In the genomic region with DNA sequence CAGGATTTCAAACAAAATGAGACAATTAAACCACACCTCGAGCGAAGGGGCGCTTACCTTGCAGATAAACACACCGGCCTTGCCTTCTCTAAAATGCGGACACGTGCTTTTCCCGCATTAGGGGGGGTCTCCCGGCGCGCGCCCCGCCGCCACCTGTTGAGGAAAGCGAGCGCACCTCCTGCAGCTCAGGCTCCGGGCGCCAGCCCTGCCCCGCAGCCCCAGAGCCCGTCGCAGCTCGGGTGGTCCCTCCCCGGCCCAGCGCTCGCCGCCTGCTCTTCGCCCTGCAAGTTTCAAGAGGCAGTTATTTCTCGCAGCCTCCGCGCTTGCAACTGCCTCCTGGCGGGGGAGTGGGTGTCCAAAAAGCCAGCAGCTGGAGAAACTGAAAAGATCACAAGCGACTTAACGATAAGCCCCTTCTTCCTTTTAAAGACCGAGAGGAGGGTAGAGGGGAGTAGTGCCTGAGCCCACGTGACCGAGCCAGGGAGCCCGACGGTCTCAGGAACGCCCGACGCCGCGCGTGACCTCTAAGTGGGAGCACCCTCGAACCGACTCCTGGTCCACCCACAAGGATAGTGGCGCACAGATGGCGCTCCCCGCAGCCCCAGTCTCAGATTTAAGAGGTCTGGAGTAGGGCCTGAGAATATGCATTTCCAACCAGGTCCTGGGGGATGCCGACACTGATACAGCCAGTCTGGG, we compare ENCODE assay signal across 7 cellular contexts. TPM values are rescaled to one million over a fixed set of nuclear protein-coding genes. Genes with fewer than 3 reads are reported as not detected.
DNase-seq lines count a peak whose midpoint lies in the region; ATAC-seq, FAIRE-seq and TF ChIP-seq lines count a peak whose summit lies in the region.

A gene (minus strand): TSS at position 396 of the 696 bp plus-strand sequence. CDS start 11,386 bp downstream, outside the sequence.

- H3K9me3 Mint-ChIP-seq in GM23338: no peaks in the 10 kb centered on the region
- no peaks in the 10 kb centered on the region for H3K9me3 Mint-ChIP-seq in activated T-helper 1 cell treated with anti-CD3 and anti-CD28 coated beads, Interleukin-12 subunit alpha, Interleukin-12 subunit beta, Interleukin-2, Interleukin-4 antibody, amounts not matched to agents 30 ng/mL and 10 ng/mL and 1 ng/mL, durations not matched to agents 14 hours and 24 hours and 36 hours

- peak within 1 kb of the TSS; percentile 72 for H3K4me3 Mint-ChIP-seq in GM23338
- H3K4me3 Mint-ChIP-seq in activated T-helper 1 cell treated with anti-CD3 and anti-CD28 coated beads, Interleukin-12 subunit alpha, Interleukin-12 subunit beta, Interleukin-2, Interleukin-4 antibody, amounts not matched to agents 30 ng/mL and 10 ng/mL and 1 ng/mL, durations not matched to agents 14 hours and 24 hours and 36 hours: peak within 1 kb of the TSS; percentile 73

- in situ Hi-C loops in GM13976 (cut with MboI; ENCODE audit: low sequenced_read_pairs, unreplicated experiment): no loop called here

- TF ChIP-seq EP300 in gastroesophageal sphincter (IDR thresholded peaks at IDR 0.05): no peak

- TF ChIP-seq POLR2A in gastroesophageal sphincter (IDR thresholded peaks at IDR 0.05): no peak

- H3K27ac Mint-ChIP-seq in GM23338: no peak within 1 kb of the TSS
- no peak within 1 kb of the TSS for H3K27ac Mint-ChIP-seq in activated T-helper 1 cell treated with anti-CD3 and anti-CD28 coated beads, Interleukin-12 subunit alpha, Interleukin-12 subunit beta, Interleukin-2, Interleukin-4 antibody, amounts not matched to agents 30 ng/mL and 10 ng/mL and 1 ng/mL, durations not matched to agents 14 hours and 24 hours and 36 hours

- 0 to 20% methylated on average over 1 to 5 of the region's 49 CpGs for WGBS in gastroesophageal sphincter (ENCODE audit: low coverage in 1 of 2), 2 donors
- 2% methylated on average over 49 of the region's 49 CpGs for WGBS in pancreas, 2 donors

- H3K4me3 ChIP-seq in GM23338: peak within 1 kb of the TSS; percentile 77
- H3K4me3 ChIP-seq in gastroesophageal sphincter: peak within 1 kb of the TSS in 1 of 2 donors; percentile 46
- H3K4me3 ChIP-seq in pancreas: peak within 1 kb of the TSS; percentile 8 to 48 (median 33)

- H3K79me2 ChIP-seq in GM23338 (replicated peaks; ENCODE audit: insufficient read depth): no peaks in the 10 kb centered on the region

- H3K9me2 ChIP-seq in GM23338 (ENCODE audit: insufficient read depth): no peaks in the 10 kb centered on the region

- no peaks in the 10 kb centered on the region for H3K36me3 Mint-ChIP-seq in GM23338 (ENCODE audit: low read depth)
- no peaks in the 10 kb centered on the region for H3K36me3 Mint-ChIP-seq in activated T-helper 1 cell treated with anti-CD3 and anti-CD28 coated beads, Interleukin-12 subunit alpha, Interleukin-12 subunit beta, Interleukin-2, Interleukin-4 antibody, amounts not matched to agents 30 ng/mL and 10 ng/mL and 1 ng/mL, durations not matched to agents 14 hours and 24 hours and 36 hours (ENCODE audit: low read depth)

- peak within 1 kb of the TSS; percentile 95 for H3K4me2 ChIP-seq in GM23338

- DNase-seq in GM13976 (ENCODE audit: low spot score) (peak; percentile 72), GM23338 (ENCODE audit: low spot score) (peak; percentile 51), NCI-H1105 (lab: John Stamatoyannopoulos, UW) (peak; percentile 48), pancreas (peak; percentile 9 to 72 (median 38)), kidney tubule cell (ENCODE audit: low spot score) (no peak)
- DNase-seq in activated T-helper 1 cell treated with anti-CD3 and anti-CD28 coated beads, Interleukin-12 subunit alpha, Interleukin-12 subunit beta, Interleukin-2, Interleukin-4 antibody, amounts not matched to agents 30 ng/mL and 10 ng/mL and 1 ng/mL, durations not matched to agents 14 hours and 24 hours and 36 hours (ENCODE audit: low spot score): no peak

- H3K4me1 ChIP-seq in GM23338 (ENCODE audit: insufficient read depth) (0 out of 2 replicates have a peak, but pooled peaks cover 5% of the 10 kb centered on the region), gastroesophageal sphincter (peaks cover 0 to 19% (median 6%) of the 10 kb centered on the region in 3 donors), pancreas (peaks cover 0 to 6% (median 0%) of the 10 kb centered on the region in 3 donors)

- intact Hi-C loops in activated T-helper 1 cell treated with anti-CD3 and anti-CD28 coated beads, Interleukin-12 subunit alpha, Interleukin-12 subunit beta, Interleukin-2, Interleukin-4 antibody, amounts not matched to agents 30 ng/mL and 10 ng/mL and 1 ng/mL, durations not matched to agents 14 hours and 24 hours and 36 hours (cut with micrococcal nuclease): no loop called here
- intact Hi-C loops in pancreas (cut with DNase I): loop anchor here in 1 of 3 donors (10.0 kb wide), 2 partner anchors 169 to 499 kb away; no protein-coding TSS in a partner anchor

- H3K36me3 ChIP-seq in GM23338 (ENCODE audit: insufficient read depth) (no peaks in the 10 kb centered on the region), gastroesophageal sphincter (no peaks in the 10 kb centered on the region), pancreas (no peaks in the 10 kb centered on the region)

- peaks cover 8% of the 10 kb centered on the region; the same call in 2 of the 3 replicates for H3K4me1 Mint-ChIP-seq in GM23338
- H3K4me1 Mint-ChIP-seq in activated T-helper 1 cell treated with anti-CD3 and anti-CD28 coated beads, Interleukin-12 subunit alpha, Interleukin-12 subunit beta, Interleukin-2, Interleukin-4 antibody, amounts not matched to agents 30 ng/mL and 10 ng/mL and 1 ng/mL, durations not matched to agents 14 hours and 24 hours and 36 hours (ENCODE audit: low read depth): peaks cover 31% of the 10 kb centered on the region

- no peak for FAIRE-seq in pancreas (lab: Jason Lieb, UNC)

- peak within 1 kb of the TSS; percentile 99 for H2AFZ ChIP-seq in GM23338

- H3K9me3 ChIP-seq in gastroesophageal sphincter (no peaks in the 10 kb centered on the region), pancreas (no peaks in the 10 kb centered on the region)

- H3F3A ChIP-seq in GM23338 (replicated peaks; ENCODE audit: low read depth): peaks cover 5% of the 10 kb centered on the region; the same call in 1 of the 2 replicates

- H3K27ac ChIP-seq in GM23338 (ENCODE audit: low read depth): no peak within 1 kb of the TSS
- no peak within 1 kb of the TSS for H3K27ac ChIP-seq in gastroesophageal sphincter
- H3K27ac ChIP-seq in pancreas: no peak within 1 kb of the TSS

- H3K27me3 Mint-ChIP-seq in GM23338 (ENCODE audit: insufficient read depth, low read depth, poor library complexity): peaks cover 24% of the 10 kb centered on the region
- H3K27me3 Mint-ChIP-seq in activated T-helper 1 cell treated with anti-CD3 and anti-CD28 coated beads, Interleukin-12 subunit alpha, Interleukin-12 subunit beta, Interleukin-2, Interleukin-4 antibody, amounts not matched to agents 30 ng/mL and 10 ng/mL and 1 ng/mL, durations not matched to agents 14 hours and 24 hours and 36 hours (ENCODE audit: insufficient read depth): peaks cover 26% of the 10 kb centered on the region

- ATAC-seq in GM23338 (peak; percentile 77), gastroesophageal sphincter (peak; percentile 31), pancreas (peak; percentile 66 to 79 (median 72))

- TF ChIP-seq CTCF in GM13976 (IDR thresholded peaks at IDR 0.05; ENCODE audit: borderline replicate concordance, control extremely low read depth, extremely low read depth, insufficient read depth, missing control alignments) (peak; percentile 3), GM23338 (conservative IDR thresholded peaks at IDR 0.05; ENCODE audit: low read depth in 2 of 2) (peak in 1 of 2 experiments; percentile 33; a peak in 1 of 4 replicates), gastroesophageal sphincter (IDR thresholded peaks at IDR 0.05) (peak in 2 of 4 experiments; percentile 19 to 20), pancreas (IDR thresholded peaks at IDR 0.05) (no peak)

- H4K20me1 ChIP-seq in GM23338 (replicated peaks; ENCODE audit: insufficient read depth): no peaks in the 10 kb centered on the region

- H3K27me3 ChIP-seq in GM23338 (ENCODE audit: insufficient read depth) (peaks cover 29% of the 10 kb centered on the region), gastroesophageal sphincter (peaks cover 60% of the 10 kb centered on the region), pancreas (peaks cover 0 to 7% (median 0%) of the 10 kb centered on the region in 4 donors)

TF ChIP-seq in GM23338, 12 proteins besides CTCF, POLR2A, EP300 and RAD21:
- TF ChIP-seq JUNB (IDR thresholded peaks at IDR 0.05; ENCODE audit: unreplicated experiment): no peak
- peak; percentile 15 for TF ChIP-seq EZH2 (IDR thresholded peaks at IDR 0.05; ENCODE audit: low read depth, unreplicated experiment)
TF ChIP-seq in GM23338: peak in this region for 1.

RNA-seq across cellular contexts. Expression of the gene that starts here (rescaled TPM):
- total RNA-seq in GM23338 (2014; rRNA removed; shearing (Covaris generic)): 0.08 and 0.59 TPM in 2 replicates
- polyA plus RNA-seq in GM23338 (2016; fragmentation: Nextera tagmentation; extraction: Ambion mirVana) (0.35 and 0.58 TPM in 2 replicates), pancreas (under 1 TPM; 0.09 to 0.19 TPM)
- total RNA-seq in activated T-helper 1 cell treated with anti-CD3 and anti-CD28 coated beads, Interleukin-12 subunit alpha, Interleukin-12 subunit beta, Interleukin-2, Interleukin-4 antibody, amounts not matched to agents 30 ng/mL and 10 ng/mL and 1 ng/mL, durations not matched to agents 14 hours and 24 hours and 36 hours: 0.10 and 0.15 TPM in 2 replicates
- total RNA-seq in gastroesophageal sphincter (1 to 10 TPM in 1 of 4 donors, under 1 TPM in 2, not detected in 1; 0.23 to 2.5 (median 0.40) TPM), pancreas (under 1 TPM; 0.08 to 0.78 (median 0.22) TPM)

Comparison
In these comparisons a context has a peak if more than half of its experiments do, and no peak if none do; other contexts are left out.
1. Peak in DNase-seq, ATAC-seq, H3K4me3 ChIP-seq and H3K4me2 ChIP-seq in GM23338; RNA of the gene not detected or under 1 TPM.
2. Peak in DNase-seq, ATAC-seq and H3K4me3 ChIP-seq in pancreas; RNA of the gene not detected or under 1 TPM.
3. DNase-seq: peak in GM13976 (single experiment) and NCI-H1105 (single experiment); none in activated T-helper 1 cell treated with anti-CD3 and anti-CD28 coated beads, Interleukin-12 subunit alpha, Interleukin-12 subunit beta, Interleukin-2, Interleukin-4 antibody, amounts not matched to agents 30 ng/mL and 10 ng/mL and 1 ng/mL, durations not matched to agents 14 hours and 24 hours and 36 hours (single experiment) and kidney tubule cell (single experiment).
4. Peak in every context shown above with its lines, with median percentiles within 50 percentile points of each other: ATAC-seq.